ENCODE assay signal across 21 cellular contexts in genomic region chr2:69033427-69034095, GRCh38. TPM values are rescaled to one million over a fixed set of nuclear protein-coding genes. Genes with fewer than 3 reads are reported as not detected.
DNase-seq lines count a peak whose midpoint lies in the region; ATAC-seq and TF ChIP-seq lines count a peak whose summit lies in the region.
"Had no signal": no experiment of that assay in that cellular context is flagged by ENCODE, and none has a peak within 500 bp of the region (broad histone marks: within the 10 kb centered on the region; RNA-seq: fewer than 3 reads in every experiment).

No MANE protein-coding gene starts in this region.

- H3K27ac ChIP-seq in GM23338 (ENCODE audit: low read depth) (no peak overlapping the region), thoracic aorta (peak overlapping the region; percentile 26 to 50)
- H3K27ac ChIP-seq: colonic mucosa, psoas muscle had no signal

- H3K79me2 ChIP-seq in GM23338 (replicated peaks; ENCODE audit: insufficient read depth), result peaks cover 46% of the 10 kb centered on the region

- no peak overlapping the region for H3K4me3 Mint-ChIP-seq in GM23338
- H3K4me3 Mint-ChIP-seq: activated CD4-positive, alpha-beta T cell treated with anti-CD3 and anti-CD28 coated beads, Interleukin-2, amount 10 ng/mL, durations not matched to agents 7 days and 5 days; T-cell had no signal

- peaks cover 9% of the 10 kb centered on the region; the same call in 2 of the 3 replicates for H3K4me1 Mint-ChIP-seq in GM23338
- H3K4me1 Mint-ChIP-seq: activated CD4-positive, alpha-beta T cell treated with anti-CD3 and anti-CD28 coated beads, Interleukin-2, amount 10 ng/mL, durations not matched to agents 7 days and 5 days; T-cell had no signal

- H3K27me3 ChIP-seq in GM23338 (ENCODE audit: insufficient read depth) (no peaks in the 10 kb centered on the region), thoracic aorta (replicated peaks; ENCODE audit: insufficient read depth) (no peaks in the 10 kb centered on the region)
- H3K27me3 ChIP-seq: colonic mucosa had no signal

- TF ChIP-seq CTCF in GM23338 (conservative IDR thresholded peaks at IDR 0.05; ENCODE audit: low read depth in 2 of 2), result no peak
- TF ChIP-seq CTCF in astrocyte of the spinal cord (IDR thresholded peaks at IDR 0.05; ENCODE audit: low read depth, low read length), result no peak
- TF ChIP-seq CTCF in thoracic aorta (IDR thresholded peaks at IDR 0.05), result no peak

- peaks cover 16% of the 10 kb centered on the region for H3K4me1 ChIP-seq in GM23338 (ENCODE audit: insufficient read depth)
- peaks cover 27 to 54% of the 10 kb centered on the region in 2 donors for H3K4me1 ChIP-seq in thoracic aorta (ENCODE audit: control insufficient read depth in 1 of 2, low read depth in 2 of 2)
- H3K4me1 ChIP-seq: colonic mucosa, psoas muscle had no signal

- peaks cover 5% of the 10 kb centered on the region for H4K20me1 ChIP-seq in GM23338 (replicated peaks; ENCODE audit: insufficient read depth)

- H3K9me2 ChIP-seq in GM23338 (ENCODE audit: insufficient read depth), result no peaks in the 10 kb centered on the region; the same call in 1 of the 2 replicates

- no peak overlapping the region for H3K4me3 ChIP-seq in GM23338
- H3K4me3 ChIP-seq in astrocyte of the spinal cord (ENCODE audit: low read depth, low read length), result no peak overlapping the region
- no peak overlapping the region for H3K4me3 ChIP-seq in thoracic aorta
- H3K4me3 ChIP-seq: colonic mucosa, psoas muscle had no signal

- H3K4me2 ChIP-seq in GM23338, result no peak overlapping the region

- no peaks in the 10 kb centered on the region for H3K36me3 Mint-ChIP-seq in GM23338 (ENCODE audit: low read depth)
- H3K36me3 Mint-ChIP-seq: T-cell had no signal

- H3K9me3 Mint-ChIP-seq in GM23338, result no peaks in the 10 kb centered on the region
- H3K9me3 Mint-ChIP-seq: activated CD4-positive, alpha-beta T cell treated with anti-CD3 and anti-CD28 coated beads, Interleukin-2, amount 10 ng/mL, durations not matched to agents 7 days and 5 days; T-cell had no signal

- intact Hi-C loops in left cardiac atrium (cut with DNase I), result no loop called here

- in situ Hi-C loops in astrocyte of the spinal cord (cut with HindIII; ENCODE audit: low sequenced_read_pairs), result no loop called here

- no peak for ATAC-seq in GM23338
- peak; percentile 38 to 61 for ATAC-seq in left cardiac atrium
- no peak for ATAC-seq in thoracic aorta (ENCODE audit: insufficient number of reproducible peaks, low FRiP score, low read depth)
- no peak for ATAC-seq in HG03025 (IDR thresholded peaks at IDR 0.05; ENCODE audit: low FRiP score, unreplicated experiment)
- no peak for ATAC-seq in HG03521 (IDR thresholded peaks at IDR 0.05; ENCODE audit: unreplicated experiment)
- ATAC-seq: psoas muscle, T-cell had no signal

- 0 out of 2 replicates have a peak overlapping the region, but pooled peaks have one; percentile 0 for H3K27ac Mint-ChIP-seq in GM23338
- H3K27ac Mint-ChIP-seq: activated CD4-positive, alpha-beta T cell treated with anti-CD3 and anti-CD28 coated beads, Interleukin-2, amount 10 ng/mL, durations not matched to agents 7 days and 5 days; T-cell had no signal

- H3K36me3 ChIP-seq in GM23338 (ENCODE audit: insufficient read depth) (no peaks in the 10 kb centered on the region), thoracic aorta (no peaks in the 10 kb centered on the region)
- H3K36me3 ChIP-seq: colonic mucosa had no signal

- DNase-seq in GM23338 (ENCODE audit: low spot score) (no peak), astrocyte of the spinal cord (ENCODE audit: low read depth, low spot score) (peak; percentile 71), left cardiac atrium (no peak), thoracic aorta (ENCODE audit: low spot score) (no peak), T-helper 2 cell (no peak)
- DNase-seq: activated CD4-positive, alpha-beta T cell treated with anti-CD3 and anti-CD28 coated beads, Interleukin-2, amount 10 ng/mL, durations not matched to agents 7 days and 5 days; activated gamma-delta T cell treated with Interleukin-2 at 50 U/mL for 16 hours; colonic mucosa; COR-L47; kidney glomerular epithelial cell; midbrain; NCI-H1048; NCI-H2029 treated with DMSO at 0.1 percent for 48 hours; NCI-H524 treated with DMSO at 0.1 percent for 48 hours; psoas muscle; substantia nigra; T-cell had no signal

- no peak overlapping the region for H2AFZ ChIP-seq in GM23338

- peaks cover 2% of the 10 kb centered on the region for H3K27me3 Mint-ChIP-seq in GM23338 (ENCODE audit: insufficient read depth, low read depth, poor library complexity)

- no peaks in the 10 kb centered on the region for H3K9me3 ChIP-seq in thoracic aorta
- H3K9me3 ChIP-seq: colonic mucosa, psoas muscle had no signal

- no peaks in the 10 kb centered on the region for H3F3A ChIP-seq in GM23338 (replicated peaks; ENCODE audit: low read depth)

TF ChIP-seq in GM23338, 12 proteins besides CTCF, POLR2A, EP300 and RAD21:
- TF ChIP-seq REST (IDR thresholded peaks at IDR 0.05; ENCODE audit: unreplicated experiment), result no peak
TF ChIP-seq in GM23338: peak in this region for 0.

RNA-seq across cellular contexts. Expression of gene ANTXR1, which starts 20.6 kb away (rescaled TPM):
- 23.1 and 24.7 TPM in 2 replicates for total RNA-seq in GM23338 (2014; rRNA removed; shearing (Covaris generic))
- polyA plus RNA-seq in GM23338 (2016; fragmentation: Nextera tagmentation; extraction: Ambion mirVana), result 13.3 and 16.1 TPM in 2 replicates
- total RNA-seq in left cardiac atrium, result 10 to 100 TPM; 38.4 to 39.9 TPM
- 100 to 1,000 TPM; 253 to 313 TPM for total RNA-seq in thoracic aorta

RNA-seq across cellular contexts. Expression of gene GKN1, which starts 59.1 kb away (rescaled TPM):
- not detected in 2 replicates for total RNA-seq in GM23338 (2014; rRNA removed; shearing (Covaris generic))
- polyA plus RNA-seq in GM23338 (2016; fragmentation: Nextera tagmentation; extraction: Ambion mirVana), result not detected in 2 replicates
- total RNA-seq in left cardiac atrium (not detected), thoracic aorta (10 to 100 TPM in 1 of 2 donors, not detected in 1; 20.7 TPM)
- total RNA-seq: activated CD4-positive, alpha-beta T cell treated with anti-CD3 and anti-CD28 coated beads, Interleukin-2, amount 10 ng/mL, durations not matched to agents 7 days and 5 days; colonic mucosa; frontal cortex; psoas muscle; T-cell had no signal
- polyA plus RNA-seq: neural cell had no signal

Comparison
In these comparisons a context has a peak if more than half of its experiments do, and no peak if none do; other contexts are left out.
1. ATAC-seq: peak in left cardiac atrium (2 of 2); none in GM23338 (single experiment), thoracic aorta (single experiment), HG03025 (single experiment) and HG03521 (single experiment).